Comparison of ENCODE assay signal across 12 cellular contexts in genomic region chr12:29741342-29742241, GRCh38. TPM values are rescaled to one million over a fixed set of nuclear protein-coding genes. Genes with fewer than 3 reads are reported as not detected.
A peak's percentile ranks its signal among the peaks of the same experiment; 100 is the strongest.
DNase-seq lines count a peak whose midpoint lies in the region; ATAC-seq and TF ChIP-seq lines count a peak whose summit lies in the region.
"Had no signal": no experiment of that assay in that cellular context is flagged by ENCODE, and none has a peak within 500 bp of the region (broad histone marks: within the 10 kb centered on the region; RNA-seq: fewer than 3 reads in every experiment).

No MANE protein-coding gene starts in this region.

- H3K79me2 ChIP-seq in ACC112 (ENCODE audit: control insufficient read depth, insufficient read depth, low read length, unreplicated experiment) (peaks cover 39% of the 10 kb centered on the region), osteoblast (ENCODE audit: insufficient read depth, low read length) (no peaks in the 10 kb centered on the region)

- H3K27me3 ChIP-seq in ACC112 (ENCODE audit: insufficient read depth, low read length) (no peaks in the 10 kb centered on the region), osteoblast (ENCODE audit: insufficient read depth, low read length) (no peaks in the 10 kb centered on the region)

- no peak for ATAC-seq in SK-N-SH treated with all-trans-retinoic acid at 6 μM for 48 hours
- ATAC-seq in HG02610 (IDR thresholded peaks at IDR 0.05; ENCODE audit: unreplicated experiment), result no peak
- ATAC-seq in HG03469 (IDR thresholded peaks at IDR 0.05; ENCODE audit: unreplicated experiment), result no peak

- peaks cover 78% of the 10 kb centered on the region for H3K4me1 ChIP-seq in ACC112 (ENCODE audit: control insufficient read depth, insufficient read depth, low read length, unreplicated experiment)
- H3K4me1 ChIP-seq in osteoblast (ENCODE audit: insufficient read depth, low read length), result peaks cover 55% of the 10 kb centered on the region

- no peaks in the 10 kb centered on the region for H4K20me1 ChIP-seq in osteoblast (ENCODE audit: insufficient read depth, low read length)

- H2AFZ ChIP-seq in ACC112 (ENCODE audit: low read length, unreplicated experiment) (no peak overlapping the region), osteoblast (ENCODE audit: low read length) (peak overlapping the region; percentile 67)

- H3K4me3 ChIP-seq in ACC112 (ENCODE audit: low read depth, low read length), result peak overlapping the region; percentile 45
- H3K4me3 ChIP-seq in osteoblast (ENCODE audit: insufficient read depth, low read length), result peak overlapping the region; percentile 64

- no peaks in the 10 kb centered on the region for H3K9me3 ChIP-seq in osteoblast (ENCODE audit: low read depth, low read length)

- H3K27ac ChIP-seq in ACC112 (ENCODE audit: low read depth, low read length), result peak overlapping the region; percentile 99
- H3K27ac ChIP-seq in osteoblast (ENCODE audit: low read depth, low read length), result peak overlapping the region; percentile 96

- DNase-seq in fibroblast of peridontal ligament (ENCODE audit: extremely low read depth) (peak; percentile 84), osteoblast (ENCODE audit: insufficient read length, low spot score, missing footprints) (peak; percentile 57), NCI-H524 (lab: John Stamatoyannopoulos, UW) (no peak), RKO (ENCODE audit: low spot score) (no peak)
- DNase-seq: effector memory CD4-positive, alpha-beta T cell; HFFc6; islet precursor cell; NCI-H1105 treated with DMSO at 0.1 percent for 48 hours had no signal

- no peak for TF ChIP-seq CTCF in osteoblast (IDR thresholded peaks at IDR 0.05; ENCODE audit: extremely low read depth, low read depth, low read length)

- H3K36me3 ChIP-seq in ACC112 (ENCODE audit: insufficient read depth, low read length) (peaks cover 15% of the 10 kb centered on the region), osteoblast (ENCODE audit: insufficient read depth, low read length) (no peaks in the 10 kb centered on the region)

- H3K4me2 ChIP-seq in osteoblast (ENCODE audit: insufficient read depth, low read length), result peak overlapping the region; percentile 86

TF ChIP-seq in SK-N-SH treated with all-trans-retinoic acid at 6 μM for 48 hours, 23 proteins besides CTCF, POLR2A, EP300 and RAD21:
- TF ChIP-seq, protein P1, sequence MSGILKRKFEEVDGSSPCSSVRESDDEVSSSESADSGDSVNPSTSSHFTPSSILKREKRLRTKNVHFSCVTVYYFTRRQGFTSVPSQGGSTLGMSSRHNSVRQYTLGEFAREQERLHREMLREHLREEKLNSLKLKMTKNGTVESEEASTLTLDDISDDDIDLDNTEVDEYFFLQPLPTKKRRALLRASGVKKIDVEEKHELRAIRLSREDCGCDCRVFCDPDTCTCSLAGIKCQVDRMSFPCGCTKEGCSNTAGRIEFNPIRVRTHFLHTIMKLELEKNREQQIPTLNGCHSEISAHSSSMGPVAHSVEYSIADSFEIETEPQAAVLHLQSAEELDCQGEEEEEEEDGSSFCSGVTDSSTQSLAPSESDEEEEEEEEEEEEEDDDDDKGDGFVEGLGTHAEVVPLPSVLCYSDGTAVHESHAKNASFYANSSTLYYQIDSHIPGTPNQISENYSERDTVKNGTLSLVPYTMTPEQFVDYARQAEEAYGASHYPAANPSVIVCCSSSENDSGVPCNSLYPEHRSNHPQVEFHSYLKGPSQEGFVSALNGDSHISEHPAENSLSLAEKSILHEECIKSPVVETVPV (CRISPR knock-in tag; IDR thresholded peaks at IDR 0.05), result no peak
- TF ChIP-seq POU6F1 (CRISPR knock-in tag; IDR thresholded peaks at IDR 0.05; ENCODE audit: borderline replicate concordance, low read depth), result no peak
- TF ChIP-seq ARNTL (CRISPR knock-in tag; IDR thresholded peaks at IDR 0.05; ENCODE audit: borderline replicate concordance, low read depth), result no peak
- TF ChIP-seq ZC3H10 (CRISPR knock-in tag; IDR thresholded peaks at IDR 0.05), result no peak
- no peak for TF ChIP-seq ZNF70 (CRISPR knock-in tag; IDR thresholded peaks at IDR 0.05)
- TF ChIP-seq ZNF565 (CRISPR knock-in tag; conservative IDR thresholded peaks at IDR 0.05; ENCODE audit: low read depth), result no peak
- peak; percentile 34 for TF ChIP-seq ISL1 (CRISPR knock-in tag; IDR thresholded peaks at IDR 0.05)
TF ChIP-seq in SK-N-SH treated with all-trans-retinoic acid at 6 μM for 48 hours: peak in this region for 1.

RNA-seq across cellular contexts. Expression of gene TMTC1, which starts 42.1 kb away (rescaled TPM):
- total RNA-seq in osteoblast, result 50.3 and 69.2 TPM in 2 replicates
- total RNA-seq: HFFc6 had no signal

Comparison
In these comparisons a context has a peak if more than half of its experiments do, and no peak if none do; other contexts are left out.
1. DNase-seq: peak in fibroblast of peridontal ligament (single experiment) and osteoblast (single experiment); none in NCI-H524 (0 of 2) and RKO (single experiment).